7 cellular contexts compared by ENCODE assay signal in genomic region chr19:57633832-57634131, GRCh38. TPM values are rescaled to one million over a fixed set of nuclear protein-coding genes. Genes with fewer than 3 reads are reported as not detected.
DNase-seq lines count a peak whose midpoint lies in the region; TF ChIP-seq lines count a peak whose summit lies in the region.

No MANE protein-coding gene starts in this region.

- intact Hi-C loops in testis (cut with DNase I; ENCODE audit: low total_unique reads) = no loop called here

- H2AFZ ChIP-seq in Karpas-422 (ENCODE audit: low read length) = peak overlapping the region; percentile 92; the same call in 1 of the 2 replicates

- H3K4me1 ChIP-seq in Karpas-422 (ENCODE audit: low read length) (peaks cover 13% of the 10 kb centered on the region), testis (peaks cover 4% of the 10 kb centered on the region)

- no peaks in the 10 kb centered on the region for H4K20me1 ChIP-seq in Karpas-422 (ENCODE audit: insufficient read depth, low read depth, low read length)

- H3K27me3 ChIP-seq in Karpas-422 (ENCODE audit: low read length) (no peaks in the 10 kb centered on the region), testis (no peaks in the 10 kb centered on the region)

- DNase-seq in Karpas-422 (no peak), astrocyte of the spinal cord (ENCODE audit: low read depth, low spot score) (no peak), kidney tubule cell (ENCODE audit: low spot score) (peak; percentile 57), testis (no peak), Kasumi-1 (lab: John Stamatoyannopoulos, UW) (no peak), NOMO-1 treated with dmso at 0.1 percent for 144 hours (lab: John Stamatoyannopoulos, UW; ENCODE audit: unreplicated experiment) (no peak), NCI-H1105 (lab: John Stamatoyannopoulos, UW) (no peak)

- TF ChIP-seq CTCF in astrocyte of the spinal cord (IDR thresholded peaks at IDR 0.05; ENCODE audit: low read depth, low read length) = no peak
- TF ChIP-seq CTCF in testis (IDR thresholded peaks at IDR 0.05) = no peak

- no peaks in the 10 kb centered on the region for H3K9me2 ChIP-seq in Karpas-422 (replicated peaks; ENCODE audit: insufficient read depth, low read length)

- peak overlapping the region; percentile 92 for H3K9ac ChIP-seq in Karpas-422 (ENCODE audit: low read length)

- peaks cover 33% of the 10 kb centered on the region for H3K79me2 ChIP-seq in Karpas-422 (ENCODE audit: low read length)

- H3K4me3 ChIP-seq in Karpas-422 (ENCODE audit: low read length) (peak overlapping the region; percentile 95), astrocyte of the spinal cord (ENCODE audit: low read depth, low read length) (peak overlapping the region; percentile 78), testis (peak overlapping the region; percentile 81 to 92)

- peaks cover 38% of the 10 kb centered on the region for H3K9me3 ChIP-seq in Karpas-422 (ENCODE audit: low read length)
- no peaks in the 10 kb centered on the region for H3K9me3 ChIP-seq in testis

- peak overlapping the region; percentile 96 for H3K4me2 ChIP-seq in Karpas-422 (ENCODE audit: low read depth, low read length, poor library complexity, severe bottlenecking)

- in situ Hi-C loops in astrocyte of the spinal cord (cut with HindIII; ENCODE audit: low sequenced_read_pairs) = no loop called here

- H3K27ac ChIP-seq in Karpas-422 (ENCODE audit: low read length) = no peak overlapping the region
- H3K27ac ChIP-seq in testis = no peak overlapping the region

- 35 to 52% methylated on average over 5 to 6 of the region's 6 CpGs for WGBS in testis, 2 donors

- H3K36me3 ChIP-seq in Karpas-422 (ENCODE audit: insufficient read depth, low read length) (peaks cover 49% of the 10 kb centered on the region), testis (ENCODE audit: low read depth, missing control alignments) (no peaks in the 10 kb centered on the region)

- no peak for TF ChIP-seq POLR2A in testis (IDR thresholded peaks at IDR 0.05)

RNA-seq across cellular contexts. Expression of gene ZNF211, which starts 0.8 kb away (rescaled TPM):
- 21.8 and 22.2 TPM in 2 replicates for total RNA-seq in Karpas-422 (2014; rRNA removed; shearing (Covaris generic); ENCODE audit: low replicate concordance)
- 10 to 100 TPM; 16.9 to 18.6 TPM for total RNA-seq in testis
- 11.1 TPM for polyA plus RNA-seq in testis (ENCODE audit: insufficient read depth, low read depth, low replicate concordance)

RNA-seq across cellular contexts. Expression of gene ZNF134, which starts 19.7 kb away (rescaled TPM):
- total RNA-seq in Karpas-422 (2014; rRNA removed; shearing (Covaris generic); ENCODE audit: low replicate concordance) = 13.7 and 23.4 TPM in 2 replicates
- total RNA-seq in testis = 10 to 100 TPM; 37.6 to 41.7 TPM
- polyA plus RNA-seq in testis (ENCODE audit: insufficient read depth, low read depth, low replicate concordance) = 11.2 TPM

RNA-seq across cellular contexts. Expression of gene ZNF530, which starts 34.1 kb away (rescaled TPM):
- total RNA-seq in Karpas-422 (2014; rRNA removed; shearing (Covaris generic); ENCODE audit: low replicate concordance) = 5.2 and 7.7 TPM in 2 replicates
- 1 to 10 TPM; 4.6 to 9.8 TPM for total RNA-seq in testis
- polyA plus RNA-seq in testis (ENCODE audit: insufficient read depth, low read depth, low replicate concordance) = 3.0 TPM

RNA-seq across cellular contexts. Expression of gene ZSCAN4, which starts 35.0 kb away (rescaled TPM):
- total RNA-seq in Karpas-422 (2014; rRNA removed; shearing (Covaris generic); ENCODE audit: low replicate concordance) = not detected in 2 replicates
- under 1 TPM; 0.12 to 0.24 TPM for total RNA-seq in testis
- polyA plus RNA-seq in testis (ENCODE audit: insufficient read depth, low read depth, low replicate concordance) = 0.26 TPM

RNA-seq across cellular contexts. Expression of gene ZNF551, which starts 48.0 kb away (rescaled TPM):
- total RNA-seq in Karpas-422 (2014; rRNA removed; shearing (Covaris generic); ENCODE audit: low replicate concordance) = 17.0 and 20.9 TPM in 2 replicates
- 10 to 100 TPM; 22.9 to 30.8 TPM for total RNA-seq in testis
- polyA plus RNA-seq in testis (ENCODE audit: insufficient read depth, low read depth, low replicate concordance) = 9.7 TPM
